ENCODE assay signal across 8 cellular contexts in the genomic region with DNA sequence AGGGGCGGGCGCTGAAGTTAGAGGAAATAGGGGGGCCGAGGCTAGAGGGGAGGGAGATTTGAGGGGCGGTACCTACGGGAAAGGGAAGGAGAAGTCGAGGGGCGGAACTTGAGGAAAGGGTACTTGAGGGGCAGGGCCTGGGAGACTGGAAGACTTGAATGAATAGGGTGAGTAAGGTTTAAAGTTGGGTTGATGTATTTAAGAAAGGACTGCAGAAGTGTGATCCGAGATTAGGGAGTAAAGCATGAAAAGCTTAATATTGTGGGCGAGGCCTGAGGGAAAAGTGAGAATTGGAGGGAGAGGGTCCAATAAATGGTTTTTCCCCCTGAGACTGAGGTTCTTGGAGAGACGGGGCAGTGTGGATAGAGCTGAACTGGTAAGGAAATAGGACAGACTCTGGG. TPM values are rescaled to one million over a fixed set of nuclear protein-coding genes. Genes with fewer than 3 reads are reported as not detected.
DNase-seq lines count a peak whose midpoint lies in the region; ATAC-seq, FAIRE-seq and TF ChIP-seq lines count a peak whose summit lies in the region.

No MANE protein-coding gene starts in this region.

- no peak for TF ChIP-seq CTCF in body of pancreas (IDR thresholded peaks at IDR 0.05)

- peak overlapping the region; percentile 29 for H3K27ac ChIP-seq in ACC112 (ENCODE audit: low read depth, low read length)
- H3K27ac ChIP-seq in body of pancreas, result peak overlapping the region; percentile 91 to 99 (median 96)
- H3K27ac ChIP-seq in mesodermal cell (ENCODE audit: low read depth, low read length, severe bottlenecking), result peak overlapping the region; percentile 95

- H3K27me3 ChIP-seq in ACC112 (ENCODE audit: insufficient read depth, low read length) (no peaks in the 10 kb centered on the region), body of pancreas (no peaks in the 10 kb centered on the region)

- intact Hi-C loops in body of pancreas (cut with DNase I), result no loop called here

- peaks cover 7% of the 10 kb centered on the region for H3K4me1 ChIP-seq in ACC112 (ENCODE audit: control insufficient read depth, insufficient read depth, low read length, unreplicated experiment)
- peaks cover 7% of the 10 kb centered on the region for H3K4me1 ChIP-seq in body of pancreas
- H3K4me1 ChIP-seq in mesodermal cell (ENCODE audit: control insufficient read depth, insufficient read depth, low read length, poor library complexity, severe bottlenecking), result no peaks in the 10 kb centered on the region

- ATAC-seq in HG02970 (IDR thresholded peaks at IDR 0.05; ENCODE audit: low FRiP score, unreplicated experiment) (peak; percentile 32), body of pancreas (no peak), HG03196 (IDR thresholded peaks at IDR 0.05; ENCODE audit: unreplicated experiment) (no peak)

- no peak for FAIRE-seq in HTR-8/SVneo (lab: Jason Lieb, UNC)

- H3K79me2 ChIP-seq in ACC112 (ENCODE audit: control insufficient read depth, insufficient read depth, low read length, unreplicated experiment), result peaks cover 24% of the 10 kb centered on the region

- 2% methylated on average over 10 of the region's 10 CpGs for WGBS in body of pancreas, 2 donors
- 4 to 8% methylated on average over 8 to 9 of the region's 10 CpGs for WGBS in mesodermal cell (ENCODE audit: insufficient coverage in 2 of 2), 2 experiments

- H3K4me3 ChIP-seq in ACC112 (ENCODE audit: low read depth, low read length), result peak overlapping the region; percentile 94
- peak overlapping the region in 1 of 2 donors; percentile 81 for H3K4me3 ChIP-seq in body of pancreas
- H3K4me3 ChIP-seq in mesodermal cell (ENCODE audit: extremely low read depth, insufficient read depth, low read length, poor library complexity, severe bottlenecking), result peak overlapping the region; percentile 99

- no peaks in the 10 kb centered on the region for H3K36me3 ChIP-seq in ACC112 (ENCODE audit: insufficient read depth, low read length)
- H3K36me3 ChIP-seq in body of pancreas (replicated peaks in 1 of 2; ENCODE audit: insufficient read depth in 1 of 2, low read depth in 2 of 2), result peaks cover 0 to 10% of the 10 kb centered on the region in 2 donors
- peaks cover 41% of the 10 kb centered on the region for H3K36me3 ChIP-seq in mesodermal cell (ENCODE audit: control insufficient read depth, insufficient read depth, low read length)

- TF ChIP-seq POLR2A in body of pancreas (IDR thresholded peaks at IDR 0.05), result no peak

- H3K9me3 ChIP-seq in body of pancreas (no peaks in the 10 kb centered on the region), mesodermal cell (ENCODE audit: control insufficient read depth, low read length) (no peaks in the 10 kb centered on the region)

- peak overlapping the region; percentile 8 for H2AFZ ChIP-seq in ACC112 (ENCODE audit: low read length, unreplicated experiment)

- no peak for DNase-seq in body of pancreas
- no peak for DNase-seq in AML-193 (lab: John Stamatoyannopoulos, UW)
- DNase-seq in HTR-8/SVneo (ENCODE audit: insufficient read length, low spot score), result no peak
- no peak for DNase-seq in midbrain (lab: John Stamatoyannopoulos, UW)

RNA-seq across cellular contexts. Expression of a gene that starts 0.7 kb away (rescaled TPM):
- total RNA-seq in body of pancreas, result 10 to 100 TPM; 11.7 to 14.2 TPM
- 18.8 TPM for polyA plus RNA-seq in mesodermal cell (2013, experiment 1 of 2)
- polyA plus RNA-seq in mesodermal cell (2013, experiment 2 of 2), result 20.2 TPM

RNA-seq across cellular contexts. Expression of a gene that starts 0.9 kb away (rescaled TPM):
- total RNA-seq in body of pancreas, result 1 to 10 TPM in 1 of 2 donors, under 1 TPM in 1; 0.66 to 2.1 TPM
- polyA plus RNA-seq in mesodermal cell (2013, experiment 1 of 2), result 19.4 TPM
- 19.9 TPM for polyA plus RNA-seq in mesodermal cell (2013, experiment 2 of 2)

RNA-seq across cellular contexts. Expression of a gene that starts 29.9 kb away (rescaled TPM):
- 10 to 100 TPM; 13.8 to 16.3 TPM for total RNA-seq in body of pancreas
- polyA plus RNA-seq in mesodermal cell (2013, experiment 1 of 2), result 28.8 TPM
- polyA plus RNA-seq in mesodermal cell (2013, experiment 2 of 2), result 25.6 TPM

RNA-seq across cellular contexts. Expression of a gene that starts 57.8 kb away (rescaled TPM):
- 100 to 1,000 TPM; 642 to 771 TPM for total RNA-seq in body of pancreas
- polyA plus RNA-seq in mesodermal cell (2013, experiment 1 of 2), result 164 TPM
- polyA plus RNA-seq in mesodermal cell (2013, experiment 2 of 2), result 151 TPM

Comparison
In these comparisons a context has a peak if more than half of its experiments do, and no peak if none do; other contexts are left out.
1. H3K27ac ChIP-seq: peak in every context shown above with its lines; median percentile 96 in body of pancreas; 95 in mesodermal cell; 29 in ACC112.